Comparison of ENCODE assay signal across 11 cellular contexts in genomic region chrX:65331371-65331770, GRCh38.
"Had no signal": no experiment of that assay in that cellular context is flagged by ENCODE, and none has a peak within 500 bp of the region (broad histone marks: within the 10 kb centered on the region; RNA-seq: fewer than 3 reads in every experiment).

No MANE protein-coding gene starts in this region.

- H3K4me3 ChIP-seq: GM23248, GM23338, HAP-1 had no signal

- H3K36me3 ChIP-seq: HAP-1 had no signal

- DNase-seq: GM23248, GOT3, H7, H9, HCEC 1CT, HFFc6 had no signal

- H3K9me3 ChIP-seq: HAP-1 had no signal

- FAIRE-seq: H1, H54 had no signal

- H3K4me2 ChIP-seq: GM23338 had no signal

- H3K27ac ChIP-seq: GM23248 had no signal

- H3K4me1 ChIP-seq: HAP-1 had no signal

- ATAC-seq: GM23338, HCT116 had no signal
